Comparison of ENCODE assay signal across 1 cellular context in genomic region chr1:88079036-88079435, GRCh38.
TF ChIP-seq lines count a peak whose summit lies in the region.

No MANE protein-coding gene starts in this region.

TF ChIP-seq in GM12878, 131 proteins besides CTCF, POLR2A, EP300 and RAD21 (continued from another document):
- TF ChIP-seq ATF2 (IDR thresholded peaks at IDR 0.05; ENCODE audit: low read length) (no peak), KDM1A (IDR thresholded peaks at IDR 0.05; ENCODE audit: borderline replicate concordance) (no peak), FOS (IDR thresholded peaks at IDR 0.05; ENCODE audit: borderline replicate concordance, extremely low read depth, insufficient read length) (no peak), ZNF274 (IDR thresholded peaks at IDR 0.05; ENCODE audit: insufficient read depth, insufficient read length) (no peak), SREBF1 (IDR thresholded peaks at IDR 0.05; ENCODE audit: low read length) (no peak), SREBF2 (IDR thresholded peaks at IDR 0.05; ENCODE audit: low read length) (no peak), EED (IDR thresholded peaks at IDR 0.05; ENCODE audit: low read depth) (no peak), POLR2AphosphoS5 (IDR thresholded peaks at IDR 0.05; ENCODE audit: low read length) (no peak)
